In genomic region chr4:23844961-23845360, GRCh38 we compare ENCODE assay signal across 30 cellular contexts. TPM values are rescaled to one million over a fixed set of nuclear protein-coding genes. Genes with fewer than 3 reads are reported as not detected.
"Had no signal": no experiment of that assay in that cellular context is flagged by ENCODE, and none has a peak within 500 bp of the region (broad histone marks: within the 10 kb centered on the region; RNA-seq: fewer than 3 reads in every experiment).

No MANE protein-coding gene starts in this region.

- H3K4me1 ChIP-seq: adrenal gland, body of pancreas had no signal

- H3K9me3 ChIP-seq: adrenal gland, body of pancreas had no signal

- H3K27me3 ChIP-seq: adrenal gland, body of pancreas, dorsolateral prefrontal cortex had no signal

- DNase-seq: activated CD4-positive, alpha-beta memory T cell treated with anti-CD3 and anti-CD28 coated beads for 36 hours; activated CD4-positive, alpha-beta T cell treated with anti-CD3 and anti-CD28 coated beads for 36 hours; activated CD4-positive, alpha-beta T cell treated with anti-CD3 and anti-CD28 coated beads, Interleukin-2, amount 10 ng/mL, durations not matched to agents 24 days and 14 days; activated CD4-positive, CD25-positive, alpha-beta regulatory T cell; activated CD4-positive, CD25-positive, alpha-beta regulatory T cell treated with anti-CD3 and anti-CD28 coated beads, Interleukin-2, amount 50 U/mL, for 72 hours; activated CD8-positive, alpha-beta memory T cell treated with anti-CD3 and anti-CD28 coated beads, Interleukin-2, amount 10 ng/mL, durations not matched to agents 7 days and 5 days; activated CD8-positive, alpha-beta memory T cell treated with anti-CD3 and anti-CD28 coated beads, Interleukin-2, amount 50 U/mL, for 4 hours; activated CD8-positive, alpha-beta T cell treated with anti-CD3 and anti-CD28 coated beads, Interleukin-2, amount 10 ng/mL, durations not matched to agents 7 days and 5 days; activated effector memory CD4-positive, alpha-beta T cell treated with anti-CD3 and anti-CD28 coated beads, Interleukin-2, amount 50 U/mL, for 16 hours; activated naive CD4-positive, alpha-beta T cell treated with anti-CD3 and anti-CD28 coated beads for 36 hours; activated naive CD8-positive, alpha-beta T cell treated with anti-CD3 and anti-CD28 coated beads for 36 hours; activated naive CD8-positive, alpha-beta T cell treated with anti-CD3 and anti-CD28 coated beads, Interleukin-2, amount 50 U/mL, for 24 hours; activated T-cell treated with anti-CD3 and anti-CD28 coated beads, Interleukin-2, amount 50 U/mL, for 1 hour; activated T-cell treated with anti-CD3 and anti-CD28 coated beads, Interleukin-2, amount 50 U/mL, for 48 hours; adrenal gland; amygdala; aorta; body of pancreas; dorsolateral prefrontal cortex; effector memory CD4-positive, alpha-beta T cell; endodermal cell; foreskin fibroblast; head of caudate nucleus; T-helper 2 cell had no signal

- ATAC-seq: activated CD4-positive, alpha-beta T cell treated with anti-CD3 and anti-CD28 coated beads for 36 hours; activated CD8-positive, alpha-beta memory T cell treated with anti-CD3 and anti-CD28 coated beads, Interleukin-2, amount 10 ng/mL, durations not matched to agents 7 days and 5 days; activated CD8-positive, alpha-beta T cell treated with anti-CD3 and anti-CD28 coated beads, Interleukin-2, amount 10 ng/mL, durations not matched to agents 7 days and 5 days; activated naive CD8-positive, alpha-beta T cell treated with anti-CD3 and anti-CD28 coated beads, Interleukin-2, amount 50 U/mL, for 24 hours; body of pancreas; esophagus mucosa had no signal

- H3K4me3 ChIP-seq: adrenal gland, body of pancreas, coronary artery, dorsolateral prefrontal cortex had no signal

- H3K27ac ChIP-seq: adrenal gland, body of pancreas, coronary artery, dorsolateral prefrontal cortex had no signal

- H3K36me3 ChIP-seq: adrenal gland had no signal

RNA-seq across cellular contexts. Expression of gene PPARGC1A, which starts 44.9 kb away (rescaled TPM):
- total RNA-seq: activated CD4-positive, alpha-beta memory T cell treated with anti-CD3 and anti-CD28 coated beads for 36 hours; activated CD4-positive, alpha-beta T cell treated with anti-CD3 and anti-CD28 coated beads for 36 hours; activated CD4-positive, alpha-beta T cell treated with anti-CD3 and anti-CD28 coated beads, Interleukin-2, amount 10 ng/mL, durations not matched to agents 24 days and 14 days; activated CD8-positive, alpha-beta memory T cell treated with anti-CD3 and anti-CD28 coated beads for 36 hours; activated CD8-positive, alpha-beta memory T cell treated with anti-CD3 and anti-CD28 coated beads, Interleukin-2, amount 10 ng/mL, durations not matched to agents 7 days and 5 days; activated CD8-positive, alpha-beta T cell treated with anti-CD3 and anti-CD28 coated beads, Interleukin-2, amount 10 ng/mL, durations not matched to agents 7 days and 5 days; activated naive CD4-positive, alpha-beta T cell treated with anti-CD3 and anti-CD28 coated beads for 36 hours; activated naive CD8-positive, alpha-beta T cell treated with anti-CD3 and anti-CD28 coated beads for 36 hours; activated T-helper 1 cell treated with anti-CD3 and anti-CD28 coated beads, Interleukin-12 subunit alpha, Interleukin-12 subunit beta, Interleukin-2, Interleukin-4 antibody, amounts not matched to agents 30 ng/mL and 10 ng/mL and 1 ng/mL, durations not matched to agents 14 hours and 24 hours and 36 hours; activated T-helper 2 cell treated with anti-CD3 and anti-CD28 coated beads, Interferon-gamma antibody, Interleukin-2, Interleukin-4, amounts not matched to agents 10 μg/mL and 5 μg/mL and 100 μg/mL, durations not matched to agents 14 hours and 24 hours and 36 hours; T-helper 1 cell treated with Interleukin-12 subunit alpha and Interleukin-12 subunit beta and Interleukin-4 antibody, amounts not matched to agents 30 ng/mL and 1 ng/mL, for 36 hours had no signal
